In the genomic region with DNA sequence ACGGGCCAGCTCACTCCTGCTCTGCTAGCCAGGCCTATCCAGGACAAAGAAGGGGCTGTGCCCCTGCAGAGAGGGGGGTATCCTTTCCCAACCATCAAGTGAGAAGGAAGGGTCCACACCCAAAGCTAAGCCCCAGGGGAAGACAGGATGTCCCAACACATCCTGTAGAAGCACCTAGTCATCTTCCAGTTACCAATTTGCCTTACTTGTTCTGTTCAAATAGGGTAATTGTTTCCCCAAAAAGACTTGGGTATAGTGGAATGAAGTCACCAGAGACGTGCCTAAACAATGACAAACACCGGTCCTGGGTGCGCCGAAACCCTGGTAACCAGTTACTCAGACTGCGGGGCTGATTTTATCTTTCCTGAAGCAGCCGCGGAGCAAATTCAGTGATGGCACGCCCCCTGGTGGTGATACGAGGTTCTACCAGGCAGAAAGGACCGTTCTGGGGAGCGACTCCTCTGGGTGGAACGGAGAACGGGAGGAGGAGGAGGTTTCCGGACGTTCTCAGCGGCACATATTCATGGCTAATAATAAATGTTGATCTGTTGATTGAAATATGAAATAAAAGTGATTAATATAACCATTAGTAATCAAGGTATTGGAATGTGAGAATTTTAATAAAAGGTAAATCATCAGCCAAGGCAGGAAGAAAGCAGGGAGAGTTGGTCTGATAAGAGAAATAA, we compare ENCODE assay signal across 8 cellular contexts. TPM values are rescaled to one million over a fixed set of nuclear protein-coding genes. Genes with fewer than 3 reads are reported as not detected.
DNase-seq lines count a peak whose midpoint lies in the region; ATAC-seq and TF ChIP-seq lines count a peak whose summit lies in the region.

No MANE protein-coding gene starts in this region.

- H3K27me3 ChIP-seq in mammary epithelial cell (ENCODE audit: insufficient read depth, low read length) = no peaks in the 10 kb centered on the region

- 8% methylated on average over 17 of the region's 17 CpGs for WGBS in mammary epithelial cell (ENCODE audit: low coverage, missing lambda C conversion rate)

- H4K20me1 ChIP-seq in mammary epithelial cell (ENCODE audit: insufficient read depth, low read length) = no peaks in the 10 kb centered on the region

- peak overlapping the region; percentile 11 for H2AFZ ChIP-seq in mammary epithelial cell (ENCODE audit: low read depth, low read length)

- peaks cover 26% of the 10 kb centered on the region for H3K4me1 ChIP-seq in mammary epithelial cell (ENCODE audit: insufficient read depth, low read length)

- no peaks in the 10 kb centered on the region for H3K36me3 ChIP-seq in mammary epithelial cell (ENCODE audit: insufficient read depth, low read length)

- dilution Hi-C loops in mammary epithelial cell (cut with HindIII; ENCODE audit: low sequenced_read_pairs) = loop anchor here (5.0 kb wide), 1 partner anchor 293 kb away; no protein-coding TSS in a partner anchor

- DNase-seq in AG08395 (ENCODE audit: low spot score) (peak; percentile 90), NCI-H2227 treated with DMSO at 0.1 percent for 48 hours (lab: John Stamatoyannopoulos, UW) (peak; percentile 86), mammary epithelial cell (peak; percentile 97), iris pigment epithelial cell (ENCODE audit: low read depth) (peak; percentile 81)
- DNase-seq in stimulated activated CD4-positive, alpha-beta T cell treated with anti-CD3 and anti-CD28 coated beads, Interleukin-12 subunit alpha, Interleukin-12 subunit beta, amount 100 ng/mL, for 48 hours (ENCODE audit: low read depth in 2 of 3, low spot score in 1 of 3) = peak; percentile 90 to 98 (median 92)

- CTCF ChIA-PET in mammary epithelial cell (lab: Charles Lee; ENCODE audit: low non-redundant PET) = no interaction called here

- H3K27ac ChIP-seq in mammary epithelial cell (ENCODE audit: insufficient read depth, low read depth, low read length) = peak overlapping the region; percentile 84

- ATAC-seq in GM18909 (IDR thresholded peaks at IDR 0.05; ENCODE audit: poor library complexity, unreplicated experiment) = peak; percentile 82
- peak; percentile 69 for ATAC-seq in HG03175 (IDR thresholded peaks at IDR 0.05; ENCODE audit: unreplicated experiment)

- no peak overlapping the region for H3K9ac ChIP-seq in mammary epithelial cell (ENCODE audit: insufficient read depth, low read length)

- peak; percentile 86 for TF ChIP-seq CTCF in WI38 (IDR thresholded peaks at IDR 0.05; ENCODE audit: low read depth, low read length)
- peak; percentile 95 to 98 for TF ChIP-seq CTCF in mammary epithelial cell (conservative IDR thresholded peaks at IDR 0.05 in 1 of 2, IDR thresholded peaks at IDR 0.05 in 1 of 2; ENCODE audit: extremely low read depth in 1 of 2, insufficient read depth in 1 of 2, low read depth in 1 of 2, low read length in 2 of 2)

- H3K79me2 ChIP-seq in mammary epithelial cell (ENCODE audit: insufficient read depth, low read length) = no peaks in the 10 kb centered on the region

- H3K4me3 ChIP-seq in WI38 (ENCODE audit: low read depth, low read length) (no peak overlapping the region), mammary epithelial cell (replicated peaks in 1 of 3; ENCODE audit: insufficient read depth in 1 of 3, low read depth in 2 of 3, low read length in 3 of 3) (no peak overlapping the region)

- no TSS peak for BruUV-seq in mammary epithelial cell (replicated peaks; lab: Mats Ljungman, UMichigan)

- H3K9me3 ChIP-seq in mammary epithelial cell (replicated peaks; ENCODE audit: insufficient read depth, low read length) = no peaks in the 10 kb centered on the region

- intact Hi-C loops in mammary epithelial cell (cut with micrococcal nuclease) = loop anchor here (1.0 to 10.0 kb wide), 5 partner anchors 167 to 636 kb away; partner anchors contain the start of genes FBXO11 and MSH6

- H3K4me2 ChIP-seq in mammary epithelial cell (ENCODE audit: insufficient read depth, low read depth, low read length) = peak overlapping the region; percentile 47

- in situ Hi-C loops in mammary epithelial cell (cut with MboI; ENCODE audit: low sequenced_read_pairs in 2 of 2) = no loop called here

RNA-seq across cellular contexts. Expression of gene PPP1R21, which starts 19.9 kb away (rescaled TPM):
- 10 to 100 TPM; 11.0 to 15.1 TPM for total RNA-seq in mammary epithelial cell
- polyA plus RNA-seq in mammary epithelial cell = 8.2 TPM
- 46.5 TPM for polyA minus RNA-seq in mammary epithelial cell
